Comparison of ENCODE assay signal across 15 cellular contexts in the genomic region with DNA sequence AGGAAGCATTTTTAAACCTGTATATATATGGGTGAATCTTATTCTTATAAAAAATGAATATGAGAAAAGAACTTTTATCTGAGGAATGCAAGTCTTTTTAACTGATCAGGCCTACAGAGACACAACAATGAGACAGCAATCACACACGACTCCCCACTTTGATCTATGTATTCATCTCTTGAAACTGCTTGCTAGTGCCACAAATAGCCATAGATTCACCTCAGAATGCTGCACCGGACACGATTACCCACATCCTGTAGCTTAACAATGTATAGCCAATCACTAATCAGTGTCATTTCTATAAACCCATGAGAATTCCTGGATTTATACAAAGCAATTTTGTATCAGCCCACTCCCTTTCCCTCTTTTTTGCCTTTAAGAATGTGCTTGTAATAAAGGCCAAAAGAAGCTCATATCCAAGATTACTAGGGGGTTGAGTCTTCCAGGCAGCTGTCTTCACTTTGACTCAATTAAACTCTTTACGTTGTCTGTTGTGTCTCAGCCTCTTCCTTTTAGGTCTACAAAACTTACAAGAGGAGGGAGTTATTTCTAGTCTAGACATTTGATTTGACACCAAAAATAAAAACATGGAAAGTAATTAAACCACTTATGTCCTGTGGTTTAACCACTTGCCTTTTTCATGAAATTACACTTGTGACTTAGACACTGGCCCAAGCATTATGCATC.
DNase-seq lines count a peak whose midpoint lies in the region; ATAC-seq and TF ChIP-seq lines count a peak whose summit lies in the region.
"Had no signal": no experiment of that assay in that cellular context is flagged by ENCODE, and none has a peak within 500 bp of the region (broad histone marks: within the 10 kb centered on the region; RNA-seq: fewer than 3 reads in every experiment).

No MANE protein-coding gene starts in this region.

- no peak for TF ChIP-seq CTCF in WTC11 (IDR thresholded peaks at IDR 0.05)

- H3K4me2 ChIP-seq in trophoblast cell (ENCODE audit: low read length): no peak overlapping the region

- CTCF ChIA-PET in WTC11 (lab: Charles Lee): interaction anchor here (0.6 to 1.6 kb wide), 2 partner anchors 10 to 219 kb away, joined by 3 to 12 read pairs; no protein-coding TSS in a partner anchor

- H2AFZ ChIP-seq in trophoblast cell (ENCODE audit: insufficient read depth, low read length, poor library complexity): no peak overlapping the region

- no peak overlapping the region for H2BK5ac ChIP-seq in trophoblast cell (ENCODE audit: low read depth, low read length, poor library complexity)

- no peak overlapping the region for H4K91ac ChIP-seq in trophoblast cell (ENCODE audit: low read depth, low read length)

- H3K36me3 Mint-ChIP-seq in activated T-cell treated with anti-CD3 and anti-CD28 coated beads, Interleukin-2, amount 50 U/mL, for 72 hours (ENCODE audit: insufficient read depth in 2 of 2): no peaks in the 10 kb centered on the region
- H3K36me3 Mint-ChIP-seq in WTC11: no peaks in the 10 kb centered on the region

- no peak overlapping the region for H2BK120ac ChIP-seq in trophoblast cell (ENCODE audit: insufficient read depth, low read length, poor library complexity)

- no peak overlapping the region for H3K14ac ChIP-seq in trophoblast cell (ENCODE audit: low read length)

- no peaks in the 10 kb centered on the region for H3K27me3 Mint-ChIP-seq in activated T-cell treated with anti-CD3 and anti-CD28 coated beads, Interleukin-2, amount 50 U/mL, for 72 hours (ENCODE audit: low read depth)
- no peaks in the 10 kb centered on the region for H3K27me3 Mint-ChIP-seq in WTC11 (ENCODE audit: low read depth)

- no peak overlapping the region for H2AK5ac ChIP-seq in trophoblast cell (ENCODE audit: low read length)

- H3K79me1 ChIP-seq in trophoblast cell (ENCODE audit: low read length): peaks cover 8% of the 10 kb centered on the region

- POLR2A ChIA-PET in WTC11 (lab: Charles Lee): no interaction called here

- peaks cover 9 to 17% of the 10 kb centered on the region in 2 experiments for H3K4me1 ChIP-seq in trophoblast cell (ENCODE audit: control insufficient read depth in 1 of 2, insufficient read depth in 2 of 2, low read length in 2 of 2)
- H3K4me1 ChIP-seq: adrenal gland had no signal

- H3K9me3 Mint-ChIP-seq in activated T-cell treated with anti-CD3 and anti-CD28 coated beads, Interleukin-2, amount 50 U/mL, for 72 hours: no peaks in the 10 kb centered on the region
- H3K9me3 Mint-ChIP-seq in WTC11: peaks cover 12% of the 10 kb centered on the region; the same call in 1 of the 2 replicates

- no peaks in the 10 kb centered on the region for H3K36me3 ChIP-seq in trophoblast cell (ENCODE audit: control insufficient read depth in 1 of 2, insufficient read depth in 2 of 2, low read length in 2 of 2)
- H3K36me3 ChIP-seq: adrenal gland had no signal

- H3K9me3 ChIP-seq in trophoblast cell (ENCODE audit: insufficient read depth, low read depth, low read length): no peaks in the 10 kb centered on the region
- H3K9me3 ChIP-seq: adrenal gland had no signal

- no peak overlapping the region for H2BK12ac ChIP-seq in trophoblast cell (ENCODE audit: low read length)

- H3K27ac Mint-ChIP-seq in activated T-cell treated with anti-CD3 and anti-CD28 coated beads, Interleukin-2, amount 50 U/mL, for 72 hours: no peak overlapping the region
- no peak overlapping the region for H3K27ac Mint-ChIP-seq in WTC11

- no peak overlapping the region for H3K23ac ChIP-seq in trophoblast cell (ENCODE audit: low read length)

- H4K8ac ChIP-seq in trophoblast cell (ENCODE audit: low read depth, low read length): no peak overlapping the region

- H3K27ac ChIP-seq in trophoblast cell (ENCODE audit: low read depth, low read length): peak overlapping the region; percentile 24
- H3K27ac ChIP-seq: adrenal gland, dorsolateral prefrontal cortex had no signal

- no peak for DNase-seq in activated T-cell treated with anti-CD3 and anti-CD28 coated beads, Interleukin-2, amount 50 U/mL, for 72 hours
- no peak for DNase-seq in activated T-cell treated with anti-CD3 and anti-CD28 coated beads for 4 hours
- DNase-seq in trophoblast cell: no peak
- no peak for DNase-seq in NCI-H187 treated with DMSO at 0.1 percent for 48 hours (lab: John Stamatoyannopoulos, UW)
- no peak for DNase-seq in WTC11 (ENCODE audit: low spot score)
- no peak for DNase-seq in stimulated activated naive CD4-positive, alpha-beta T cell (lab: John Stamatoyannopoulos, UW)
- DNase-seq: activated CD4-positive, CD25-positive, alpha-beta regulatory T cell treated with anti-CD3 and anti-CD28 coated beads, Interleukin-2, amount 50 U/mL, for 72 hours; adrenal gland; dorsolateral prefrontal cortex; KBM-7; NCI-H446 treated with DMSO at 0.1 percent for 48 hours; SIG-M5 had no signal

- no peaks in the 10 kb centered on the region for H3K27me3 ChIP-seq in trophoblast cell (ENCODE audit: insufficient read depth, low read length)
- H3K27me3 ChIP-seq: adrenal gland, dorsolateral prefrontal cortex had no signal

- H3K79me2 ChIP-seq in trophoblast cell (ENCODE audit: control insufficient read depth, insufficient read depth, low read length, poor library complexity): no peaks in the 10 kb centered on the region

- no peak overlapping the region for H3K4me3 ChIP-seq in trophoblast cell (ENCODE audit: low read depth, low read length)
- H3K4me3 ChIP-seq: adrenal gland, dorsolateral prefrontal cortex had no signal

- H3K18ac ChIP-seq in trophoblast cell (ENCODE audit: low read length): no peak overlapping the region

- H4K12ac ChIP-seq in trophoblast cell (ENCODE audit: low read depth, low read length): no peak overlapping the region

- H3K4me3 Mint-ChIP-seq in activated T-cell treated with anti-CD3 and anti-CD28 coated beads, Interleukin-2, amount 50 U/mL, for 72 hours: peak overlapping the region in 1 of 2 donors; percentile 39
- H3K4me3 Mint-ChIP-seq in WTC11: no peak overlapping the region

- no peak overlapping the region for H3K4ac ChIP-seq in trophoblast cell (ENCODE audit: low read depth, low read length)

- H3K9ac ChIP-seq in trophoblast cell (ENCODE audit: low read length): no peak overlapping the region

- no CpG with 5 or more reads among the region's 4 CpGs for WGBS in trophoblast cell (ENCODE audit: extremely low coverage, insufficient coverage, insufficient read length)

- ATAC-seq in activated T-cell treated with anti-CD3 and anti-CD28 coated beads, Interleukin-2, amount 50 U/mL, for 72 hours (replicated peaks in 1 of 2): peak; percentile 62 to 78
- ATAC-seq in GM21367 (IDR thresholded peaks at IDR 0.05; ENCODE audit: unreplicated experiment) (peak; percentile 85), HG03095 (IDR thresholded peaks at IDR 0.05; ENCODE audit: unreplicated experiment) (peak; percentile 89), WTC11 (no peak)
- ATAC-seq: left lobe of liver had no signal

- H3K4me1 Mint-ChIP-seq in activated T-cell treated with anti-CD3 and anti-CD28 coated beads, Interleukin-2, amount 50 U/mL, for 72 hours (ENCODE audit: low read depth): peaks cover 16% of the 10 kb centered on the region
- H3K4me1 Mint-ChIP-seq in WTC11: peaks cover 35% of the 10 kb centered on the region

TF ChIP-seq in WTC11, 78 proteins besides CTCF, POLR2A, EP300 and RAD21:
- TF ChIP-seq OVOL2 (CRISPR knock-in tag; IDR thresholded peaks at IDR 0.05; ENCODE audit: borderline replicate concordance): no peak
- no peak for TF ChIP-seq FOXP4 (CRISPR knock-in tag; IDR thresholded peaks at IDR 0.05)
- TF ChIP-seq, protein P1, sequence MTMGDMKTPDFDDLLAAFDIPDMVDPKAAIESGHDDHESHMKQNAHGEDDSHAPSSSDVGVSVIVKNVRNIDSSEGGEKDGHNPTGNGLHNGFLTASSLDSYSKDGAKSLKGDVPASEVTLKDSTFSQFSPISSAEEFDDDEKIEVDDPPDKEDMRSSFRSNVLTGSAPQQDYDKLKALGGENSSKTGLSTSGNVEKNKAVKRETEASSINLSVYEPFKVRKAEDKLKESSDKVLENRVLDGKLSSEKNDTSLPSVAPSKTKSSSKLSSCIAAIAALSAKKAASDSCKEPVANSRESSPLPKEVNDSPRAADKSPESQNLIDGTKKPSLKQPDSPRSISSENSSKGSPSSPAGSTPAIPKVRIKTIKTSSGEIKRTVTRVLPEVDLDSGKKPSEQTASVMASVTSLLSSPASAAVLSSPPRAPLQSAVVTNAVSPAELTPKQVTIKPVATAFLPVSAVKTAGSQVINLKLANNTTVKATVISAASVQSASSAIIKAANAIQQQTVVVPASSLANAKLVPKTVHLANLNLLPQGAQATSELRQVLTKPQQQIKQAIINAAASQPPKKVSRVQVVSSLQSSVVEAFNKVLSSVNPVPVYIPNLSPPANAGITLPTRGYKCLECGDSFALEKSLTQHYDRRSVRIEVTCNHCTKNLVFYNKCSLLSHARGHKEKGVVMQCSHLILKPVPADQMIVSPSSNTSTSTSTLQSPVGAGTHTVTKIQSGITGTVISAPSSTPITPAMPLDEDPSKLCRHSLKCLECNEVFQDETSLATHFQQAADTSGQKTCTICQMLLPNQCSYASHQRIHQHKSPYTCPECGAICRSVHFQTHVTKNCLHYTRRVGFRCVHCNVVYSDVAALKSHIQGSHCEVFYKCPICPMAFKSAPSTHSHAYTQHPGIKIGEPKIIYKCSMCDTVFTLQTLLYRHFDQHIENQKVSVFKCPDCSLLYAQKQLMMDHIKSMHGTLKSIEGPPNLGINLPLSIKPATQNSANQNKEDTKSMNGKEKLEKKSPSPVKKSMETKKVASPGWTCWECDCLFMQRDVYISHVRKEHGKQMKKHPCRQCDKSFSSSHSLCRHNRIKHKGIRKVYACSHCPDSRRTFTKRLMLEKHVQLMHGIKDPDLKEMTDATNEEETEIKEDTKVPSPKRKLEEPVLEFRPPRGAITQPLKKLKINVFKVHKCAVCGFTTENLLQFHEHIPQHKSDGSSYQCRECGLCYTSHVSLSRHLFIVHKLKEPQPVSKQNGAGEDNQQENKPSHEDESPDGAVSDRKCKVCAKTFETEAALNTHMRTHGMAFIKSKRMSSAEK (CRISPR knock-in tag; IDR thresholded peaks at IDR 0.05; ENCODE audit: borderline replicate concordance): no peak
TF ChIP-seq in WTC11: peak in this region for 0.
